Comparison of ENCODE assay signal across 1 cellular context in the genomic region with DNA sequence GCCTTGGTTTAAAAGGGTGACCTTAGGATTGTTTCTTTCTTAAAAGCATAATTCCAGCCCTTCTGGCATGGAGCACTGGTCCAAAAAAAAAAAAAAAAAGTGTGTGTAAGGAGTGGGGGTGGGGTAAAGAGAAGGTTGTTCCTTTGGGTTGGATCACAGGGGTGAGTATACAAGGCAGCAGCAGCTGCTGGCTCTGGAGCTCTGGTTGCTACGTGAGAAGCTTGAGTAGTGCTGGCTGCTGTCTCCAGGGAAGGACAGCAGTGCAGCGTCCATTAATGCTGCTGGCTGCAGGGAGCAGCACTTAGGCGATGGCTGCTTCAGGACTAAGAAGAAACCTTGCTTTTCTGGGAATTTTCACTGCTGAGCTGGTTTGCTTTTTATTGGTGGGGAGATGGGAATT.
TF ChIP-seq lines count a peak whose summit lies in the region.

No MANE protein-coding gene starts in this region.

TF ChIP-seq in HEK293, 187 proteins besides CTCF, POLR2A, EP300 and RAD21 (continued from another document):
- TF ChIP-seq, protein P1, sequence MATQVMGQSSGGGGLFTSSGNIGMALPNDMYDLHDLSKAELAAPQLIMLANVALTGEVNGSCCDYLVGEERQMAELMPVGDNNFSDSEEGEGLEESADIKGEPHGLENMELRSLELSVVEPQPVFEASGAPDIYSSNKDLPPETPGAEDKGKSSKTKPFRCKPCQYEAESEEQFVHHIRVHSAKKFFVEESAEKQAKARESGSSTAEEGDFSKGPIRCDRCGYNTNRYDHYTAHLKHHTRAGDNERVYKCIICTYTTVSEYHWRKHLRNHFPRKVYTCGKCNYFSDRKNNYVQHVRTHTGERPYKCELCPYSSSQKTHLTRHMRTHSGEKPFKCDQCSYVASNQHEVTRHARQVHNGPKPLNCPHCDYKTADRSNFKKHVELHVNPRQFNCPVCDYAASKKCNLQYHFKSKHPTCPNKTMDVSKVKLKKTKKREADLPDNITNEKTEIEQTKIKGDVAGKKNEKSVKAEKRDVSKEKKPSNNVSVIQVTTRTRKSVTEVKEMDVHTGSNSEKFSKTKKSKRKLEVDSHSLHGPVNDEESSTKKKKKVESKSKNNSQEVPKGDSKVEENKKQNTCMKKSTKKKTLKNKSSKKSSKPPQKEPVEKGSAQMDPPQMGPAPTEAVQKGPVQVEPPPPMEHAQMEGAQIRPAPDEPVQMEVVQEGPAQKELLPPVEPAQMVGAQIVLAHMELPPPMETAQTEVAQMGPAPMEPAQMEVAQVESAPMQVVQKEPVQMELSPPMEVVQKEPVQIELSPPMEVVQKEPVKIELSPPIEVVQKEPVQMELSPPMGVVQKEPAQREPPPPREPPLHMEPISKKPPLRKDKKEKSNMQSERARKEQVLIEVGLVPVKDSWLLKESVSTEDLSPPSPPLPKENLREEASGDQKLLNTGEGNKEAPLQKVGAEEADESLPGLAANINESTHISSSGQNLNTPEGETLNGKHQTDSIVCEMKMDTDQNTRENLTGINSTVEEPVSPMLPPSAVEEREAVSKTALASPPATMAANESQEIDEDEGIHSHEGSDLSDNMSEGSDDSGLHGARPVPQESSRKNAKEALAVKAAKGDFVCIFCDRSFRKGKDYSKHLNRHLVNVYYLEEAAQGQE (tag by site-specific recombination; IDR thresholded peaks at IDR 0.05): 0 out of 2 replicates have a peak, but pooled peaks have one; percentile 34
- TF ChIP-seq, protein P2, sequence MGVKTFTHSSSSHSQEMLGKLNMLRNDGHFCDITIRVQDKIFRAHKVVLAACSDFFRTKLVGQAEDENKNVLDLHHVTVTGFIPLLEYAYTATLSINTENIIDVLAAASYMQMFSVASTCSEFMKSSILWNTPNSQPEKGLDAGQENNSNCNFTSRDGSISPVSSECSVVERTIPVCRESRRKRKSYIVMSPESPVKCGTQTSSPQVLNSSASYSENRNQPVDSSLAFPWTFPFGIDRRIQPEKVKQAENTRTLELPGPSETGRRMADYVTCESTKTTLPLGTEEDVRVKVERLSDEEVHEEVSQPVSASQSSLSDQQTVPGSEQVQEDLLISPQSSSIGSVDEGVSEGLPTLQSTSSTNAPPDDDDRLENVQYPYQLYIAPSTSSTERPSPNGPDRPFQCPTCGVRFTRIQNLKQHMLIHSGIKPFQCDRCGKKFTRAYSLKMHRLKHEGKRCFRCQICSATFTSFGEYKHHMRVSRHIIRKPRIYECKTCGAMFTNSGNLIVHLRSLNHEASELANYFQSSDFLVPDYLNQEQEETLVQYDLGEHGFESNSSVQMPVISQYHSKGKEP (tag by site-specific recombination; IDR thresholded peaks at IDR 0.05): peak; percentile 97
- TF ChIP-seq, protein P3, sequence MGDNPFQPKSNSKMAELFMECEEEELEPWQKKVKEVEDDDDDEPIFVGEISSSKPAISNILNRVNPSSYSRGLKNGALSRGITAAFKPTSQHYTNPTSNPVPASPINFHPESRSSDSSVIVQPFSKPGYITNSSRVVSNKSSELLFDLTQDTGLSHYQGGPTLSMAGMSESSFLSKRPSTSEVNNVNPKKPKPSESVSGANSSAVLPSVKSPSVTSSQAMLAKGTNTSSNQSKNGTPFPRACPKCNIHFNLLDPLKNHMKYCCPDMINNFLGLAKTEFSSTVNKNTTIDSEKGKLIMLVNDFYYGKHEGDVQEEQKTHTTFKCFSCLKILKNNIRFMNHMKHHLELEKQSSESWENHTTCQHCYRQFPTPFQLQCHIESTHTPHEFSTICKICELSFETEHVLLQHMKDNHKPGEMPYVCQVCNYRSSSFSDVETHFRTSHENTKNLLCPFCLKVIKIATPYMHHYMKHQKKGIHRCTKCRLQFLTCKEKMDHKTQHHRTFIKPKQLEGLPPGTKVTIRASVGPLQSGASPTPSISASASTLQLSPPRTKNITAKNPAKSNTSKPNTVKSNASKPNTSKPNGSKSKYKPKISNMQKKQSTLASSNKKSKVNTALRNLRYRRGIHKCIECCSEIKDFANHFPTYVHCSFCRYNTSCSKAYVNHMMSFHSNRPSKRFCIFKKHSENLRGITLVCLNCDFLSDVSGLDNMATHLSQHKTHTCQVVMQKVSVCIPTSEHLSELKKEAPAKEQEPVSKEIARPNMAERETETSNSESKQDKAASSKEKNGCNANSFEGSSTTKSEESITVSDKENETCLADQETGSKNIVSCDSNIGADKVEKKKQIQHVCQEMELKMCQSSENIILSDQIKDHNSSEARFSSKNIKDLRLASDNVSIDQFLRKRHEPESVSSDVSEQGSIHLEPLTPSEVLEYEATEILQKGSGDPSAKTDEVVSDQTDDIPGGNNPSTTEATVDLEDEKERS (tag by site-specific recombination; IDR thresholded peaks at IDR 0.05): no peak
- TF ChIP-seq HOXD13 (CRISPR knock-in tag; IDR thresholded peaks at IDR 0.05; ENCODE audit: borderline replicate concordance): no peak
- TF ChIP-seq ZNF302 (tag by site-specific recombination; IDR thresholded peaks at IDR 0.05; ENCODE audit: low read depth): no peak
- 0 out of 2 replicates have a peak, but pooled peaks have one; percentile 25 for TF ChIP-seq ZNF561 (tag by site-specific recombination; IDR thresholded peaks at IDR 0.05; ENCODE audit: borderline replicate concordance)
- TF ChIP-seq, protein P4, sequence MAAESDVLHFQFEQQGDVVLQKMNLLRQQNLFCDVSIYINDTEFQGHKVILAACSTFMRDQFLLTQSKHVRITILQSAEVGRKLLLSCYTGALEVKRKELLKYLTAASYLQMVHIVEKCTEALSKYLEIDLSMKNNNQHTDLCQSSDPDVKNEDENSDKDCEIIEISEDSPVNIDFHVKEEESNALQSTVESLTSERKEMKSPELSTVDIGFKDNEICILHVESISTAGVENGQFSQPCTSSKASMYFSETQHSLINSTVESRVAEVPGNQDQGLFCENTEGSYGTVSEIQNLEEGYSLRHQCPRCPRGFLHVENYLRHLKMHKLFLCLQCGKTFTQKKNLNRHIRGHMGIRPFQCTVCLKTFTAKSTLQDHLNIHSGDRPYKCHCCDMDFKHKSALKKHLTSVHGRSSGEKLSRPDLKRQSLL (tag by site-specific recombination; IDR thresholded peaks at IDR 0.05): peak; percentile 85
- no peak for TF ChIP-seq MZF1 (tag by site-specific recombination; IDR thresholded peaks at IDR 0.05; ENCODE audit: borderline replicate concordance)
- TF ChIP-seq, protein P5, sequence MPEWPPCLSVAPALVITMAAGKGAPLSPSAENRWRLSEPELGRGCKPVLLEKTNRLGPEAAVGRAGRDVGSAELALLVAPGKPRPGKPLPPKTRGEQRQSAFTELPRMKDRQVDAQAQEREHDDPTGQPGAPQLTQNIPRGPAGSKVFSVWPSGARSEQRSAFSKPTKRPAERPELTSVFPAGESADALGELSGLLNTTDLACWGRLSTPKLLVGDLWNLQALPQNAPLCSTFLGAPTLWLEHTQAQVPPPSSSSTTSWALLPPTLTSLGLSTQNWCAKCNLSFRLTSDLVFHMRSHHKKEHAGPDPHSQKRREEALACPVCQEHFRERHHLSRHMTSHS (tag by site-specific recombination; IDR thresholded peaks at IDR 0.05): no peak
- peak; percentile 55 for TF ChIP-seq FEZF1 (tag by site-specific recombination; IDR thresholded peaks at IDR 0.05)
- TF ChIP-seq ZEB2 (tag by site-specific recombination; IDR thresholded peaks at IDR 0.05): 0 out of 2 replicates have a peak, but pooled peaks have one; percentile 28
- TF ChIP-seq ZNF121 (tag by site-specific recombination; IDR thresholded peaks at IDR 0.05): no peak
- TF ChIP-seq, protein P6, sequence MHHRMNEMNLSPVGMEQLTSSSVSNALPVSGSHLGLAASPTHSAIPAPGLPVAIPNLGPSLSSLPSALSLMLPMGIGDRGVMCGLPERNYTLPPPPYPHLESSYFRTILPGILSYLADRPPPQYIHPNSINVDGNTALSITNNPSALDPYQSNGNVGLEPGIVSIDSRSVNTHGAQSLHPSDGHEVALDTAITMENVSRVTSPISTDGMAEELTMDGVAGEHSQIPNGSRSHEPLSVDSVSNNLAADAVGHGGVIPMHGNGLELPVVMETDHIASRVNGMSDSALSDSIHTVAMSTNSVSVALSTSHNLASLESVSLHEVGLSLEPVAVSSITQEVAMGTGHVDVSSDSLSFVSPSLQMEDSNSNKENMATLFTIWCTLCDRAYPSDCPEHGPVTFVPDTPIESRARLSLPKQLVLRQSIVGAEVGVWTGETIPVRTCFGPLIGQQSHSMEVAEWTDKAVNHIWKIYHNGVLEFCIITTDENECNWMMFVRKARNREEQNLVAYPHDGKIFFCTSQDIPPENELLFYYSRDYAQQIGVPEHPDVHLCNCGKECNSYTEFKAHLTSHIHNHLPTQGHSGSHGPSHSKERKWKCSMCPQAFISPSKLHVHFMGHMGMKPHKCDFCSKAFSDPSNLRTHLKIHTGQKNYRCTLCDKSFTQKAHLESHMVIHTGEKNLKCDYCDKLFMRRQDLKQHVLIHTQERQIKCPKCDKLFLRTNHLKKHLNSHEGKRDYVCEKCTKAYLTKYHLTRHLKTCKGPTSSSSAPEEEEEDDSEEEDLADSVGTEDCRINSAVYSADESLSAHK (tag by site-specific recombination; IDR thresholded peaks at IDR 0.05): no peak
- no peak for TF ChIP-seq ZNF132 (tag by site-specific recombination; IDR thresholded peaks at IDR 0.05; ENCODE audit: borderline replicate concordance)
- TF ChIP-seq BCL11A (tag by site-specific recombination; IDR thresholded peaks at IDR 0.05; ENCODE audit: low read depth): no peak
- TF ChIP-seq, protein P7, sequence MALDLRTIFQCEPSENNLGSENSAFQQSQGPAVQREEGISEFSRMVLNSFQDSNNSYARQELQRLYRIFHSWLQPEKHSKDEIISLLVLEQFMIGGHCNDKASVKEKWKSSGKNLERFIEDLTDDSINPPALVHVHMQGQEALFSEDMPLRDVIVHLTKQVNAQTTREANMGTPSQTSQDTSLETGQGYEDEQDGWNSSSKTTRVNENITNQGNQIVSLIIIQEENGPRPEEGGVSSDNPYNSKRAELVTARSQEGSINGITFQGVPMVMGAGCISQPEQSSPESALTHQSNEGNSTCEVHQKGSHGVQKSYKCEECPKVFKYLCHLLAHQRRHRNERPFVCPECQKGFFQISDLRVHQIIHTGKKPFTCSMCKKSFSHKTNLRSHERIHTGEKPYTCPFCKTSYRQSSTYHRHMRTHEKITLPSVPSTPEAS (tag by site-specific recombination; IDR thresholded peaks at IDR 0.05): 0 out of 2 replicates have a peak, but pooled peaks have one; percentile 35
